In genomic region chr2:238263204-238264071, GRCh38 we compare ENCODE assay signal across 1 cellular context.
TF ChIP-seq lines count a peak whose summit lies in the region.

No MANE protein-coding gene starts in this region.

TF ChIP-seq in HepG2, 621 proteins besides CTCF, POLR2A, EP300 and RAD21 (continues in another document):
- TF ChIP-seq JUN (CRISPR knock-in tag; IDR thresholded peaks at IDR 0.05) = peak; percentile 43; the same call in 1 of the 2 replicates
- TF ChIP-seq HIVEP1 (CRISPR knock-in tag; IDR thresholded peaks at IDR 0.05) = no peak
- peak; percentile 65 for TF ChIP-seq HOXA3 (CRISPR knock-in tag; IDR thresholded peaks at IDR 0.05)
- no peak for TF ChIP-seq FLYWCH1 (CRISPR knock-in tag; IDR thresholded peaks at IDR 0.05)
- 0 out of 2 replicates have a peak, but pooled peaks have one; percentile 21 for TF ChIP-seq CC2D1A (CRISPR knock-in tag; IDR thresholded peaks at IDR 0.05)
- no peak; the same call in 1 of the 2 replicates for TF ChIP-seq POLR2G (IDR thresholded peaks at IDR 0.05; ENCODE audit: low read depth, low read length)
- peak; percentile 73; the same call in 1 of the 2 replicates for TF ChIP-seq ZBTB25 (CRISPR knock-in tag; IDR thresholded peaks at IDR 0.05)
- TF ChIP-seq, protein P1, sequence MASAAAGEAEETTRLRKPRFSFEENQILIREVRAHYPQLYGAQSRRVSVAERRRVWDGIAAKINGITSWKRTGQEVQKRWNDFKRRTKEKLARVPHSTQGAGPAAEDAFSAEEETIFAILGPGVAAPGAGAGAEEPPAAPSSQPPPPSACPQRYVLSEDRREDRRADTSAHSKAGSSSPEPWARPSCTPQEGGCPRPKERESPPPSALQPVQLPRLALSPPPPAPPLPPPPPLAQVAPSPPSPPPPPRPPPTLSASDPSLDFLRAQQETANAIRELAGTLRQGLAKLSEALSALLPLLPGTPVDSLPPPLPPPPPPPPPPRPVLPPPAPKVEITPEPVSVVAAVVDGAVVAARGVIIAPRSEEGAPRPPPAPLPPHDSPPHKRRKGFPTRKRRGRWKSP (CRISPR knock-in tag; IDR thresholded peaks at IDR 0.05) = 0 out of 2 replicates have a peak, but pooled peaks have one; percentile 59
- peak; percentile 92 for TF ChIP-seq ZNF264 (CRISPR knock-in tag; IDR thresholded peaks at IDR 0.05)
- no peak for TF ChIP-seq ZNF552 (CRISPR knock-in tag; IDR thresholded peaks at IDR 0.05; ENCODE audit: borderline replicate concordance)
- TF ChIP-seq, protein P2, sequence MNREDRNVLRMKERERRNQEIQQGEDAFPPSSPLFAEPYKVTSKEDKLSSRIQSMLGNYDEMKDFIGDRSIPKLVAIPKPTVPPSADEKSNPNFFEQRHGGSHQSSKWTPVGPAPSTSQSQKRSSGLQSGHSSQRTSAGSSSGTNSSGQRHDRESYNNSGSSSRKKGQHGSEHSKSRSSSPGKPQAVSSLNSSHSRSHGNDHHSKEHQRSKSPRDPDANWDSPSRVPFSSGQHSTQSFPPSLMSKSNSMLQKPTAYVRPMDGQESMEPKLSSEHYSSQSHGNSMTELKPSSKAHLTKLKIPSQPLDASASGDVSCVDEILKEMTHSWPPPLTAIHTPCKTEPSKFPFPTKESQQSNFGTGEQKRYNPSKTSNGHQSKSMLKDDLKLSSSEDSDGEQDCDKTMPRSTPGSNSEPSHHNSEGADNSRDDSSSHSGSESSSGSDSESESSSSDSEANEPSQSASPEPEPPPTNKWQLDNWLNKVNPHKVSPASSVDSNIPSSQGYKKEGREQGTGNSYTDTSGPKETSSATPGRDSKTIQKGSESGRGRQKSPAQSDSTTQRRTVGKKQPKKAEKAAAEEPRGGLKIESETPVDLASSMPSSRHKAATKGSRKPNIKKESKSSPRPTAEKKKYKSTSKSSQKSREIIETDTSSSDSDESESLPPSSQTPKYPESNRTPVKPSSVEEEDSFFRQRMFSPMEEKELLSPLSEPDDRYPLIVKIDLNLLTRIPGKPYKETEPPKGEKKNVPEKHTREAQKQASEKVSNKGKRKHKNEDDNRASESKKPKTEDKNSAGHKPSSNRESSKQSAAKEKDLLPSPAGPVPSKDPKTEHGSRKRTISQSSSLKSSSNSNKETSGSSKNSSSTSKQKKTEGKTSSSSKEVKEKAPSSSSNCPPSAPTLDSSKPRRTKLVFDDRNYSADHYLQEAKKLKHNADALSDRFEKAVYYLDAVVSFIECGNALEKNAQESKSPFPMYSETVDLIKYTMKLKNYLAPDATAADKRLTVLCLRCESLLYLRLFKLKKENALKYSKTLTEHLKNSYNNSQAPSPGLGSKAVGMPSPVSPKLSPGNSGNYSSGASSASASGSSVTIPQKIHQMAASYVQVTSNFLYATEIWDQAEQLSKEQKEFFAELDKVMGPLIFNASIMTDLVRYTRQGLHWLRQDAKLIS (CRISPR knock-in tag; IDR thresholded peaks at IDR 0.05) = no peak
- TF ChIP-seq ATAD3A (CRISPR knock-in tag; IDR thresholded peaks at IDR 0.05) = no peak
- TF ChIP-seq FOXK2 (IDR thresholded peaks at IDR 0.05) = no peak
- TF ChIP-seq ESRRA (CRISPR knock-in tag; IDR thresholded peaks at IDR 0.05; ENCODE audit: low read depth) = peak; percentile 24; the same call in 1 of the 2 replicates
- no peak for TF ChIP-seq GTF3A (CRISPR knock-in tag; conservative IDR thresholded peaks at IDR 0.05)
- no peak for TF ChIP-seq ZNF225 (CRISPR knock-in tag; IDR thresholded peaks at IDR 0.05)
- TF ChIP-seq ZNF282 (IDR thresholded peaks at IDR 0.05; ENCODE audit: partially characterized antibody) = no peak
- TF ChIP-seq ZNF747 (CRISPR knock-in tag; IDR thresholded peaks at IDR 0.05; ENCODE audit: borderline replicate concordance) = peak; percentile 55; the same call in 1 of the 2 replicates
- no peak for TF ChIP-seq MAFK (conservative IDR thresholded peaks at IDR 0.05 in 1 of 2, IDR thresholded peaks at IDR 0.05 in 1 of 2; ENCODE audit: low read length in 2 of 2)
- no peak for TF ChIP-seq NAIF1 (CRISPR knock-in tag; IDR thresholded peaks at IDR 0.05; ENCODE audit: borderline replicate concordance)
- TF ChIP-seq, protein P3, sequence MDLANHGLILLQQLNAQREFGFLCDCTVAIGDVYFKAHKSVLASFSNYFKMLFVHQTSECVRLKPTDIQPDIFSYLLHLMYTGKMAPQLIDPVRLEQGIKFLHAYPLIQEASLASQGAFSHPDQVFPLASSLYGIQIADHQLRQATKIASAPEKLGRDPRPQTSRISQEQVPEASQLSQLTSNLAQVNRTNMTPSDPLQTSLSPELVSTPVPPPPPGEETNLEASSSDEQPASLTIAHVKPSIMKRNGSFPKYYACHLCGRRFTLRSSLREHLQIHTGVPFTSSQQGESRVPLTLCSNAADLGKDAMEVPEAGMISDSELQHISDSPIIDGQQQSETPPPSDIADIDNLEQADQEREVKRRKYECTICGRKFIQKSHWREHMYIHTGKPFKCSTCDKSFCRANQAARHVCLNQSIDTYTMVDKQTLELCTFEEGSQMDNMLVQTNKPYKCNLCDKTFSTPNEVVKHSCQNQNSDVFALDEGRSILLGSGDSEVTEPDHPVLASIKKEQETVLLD (CRISPR knock-in tag; IDR thresholded peaks at IDR 0.05; ENCODE audit: low read depth) = no peak
- TF ChIP-seq ZNF619 (CRISPR knock-in tag; IDR thresholded peaks at IDR 0.05) = no peak
- TF ChIP-seq SIN3B (IDR thresholded peaks at IDR 0.05; ENCODE audit: low read length) = no peak
- TF ChIP-seq ZNF704 (CRISPR knock-in tag; IDR thresholded peaks at IDR 0.05; ENCODE audit: borderline replicate concordance) = 0 out of 2 replicates have a peak, but pooled peaks have one; percentile 77
- TF ChIP-seq, protein P4, sequence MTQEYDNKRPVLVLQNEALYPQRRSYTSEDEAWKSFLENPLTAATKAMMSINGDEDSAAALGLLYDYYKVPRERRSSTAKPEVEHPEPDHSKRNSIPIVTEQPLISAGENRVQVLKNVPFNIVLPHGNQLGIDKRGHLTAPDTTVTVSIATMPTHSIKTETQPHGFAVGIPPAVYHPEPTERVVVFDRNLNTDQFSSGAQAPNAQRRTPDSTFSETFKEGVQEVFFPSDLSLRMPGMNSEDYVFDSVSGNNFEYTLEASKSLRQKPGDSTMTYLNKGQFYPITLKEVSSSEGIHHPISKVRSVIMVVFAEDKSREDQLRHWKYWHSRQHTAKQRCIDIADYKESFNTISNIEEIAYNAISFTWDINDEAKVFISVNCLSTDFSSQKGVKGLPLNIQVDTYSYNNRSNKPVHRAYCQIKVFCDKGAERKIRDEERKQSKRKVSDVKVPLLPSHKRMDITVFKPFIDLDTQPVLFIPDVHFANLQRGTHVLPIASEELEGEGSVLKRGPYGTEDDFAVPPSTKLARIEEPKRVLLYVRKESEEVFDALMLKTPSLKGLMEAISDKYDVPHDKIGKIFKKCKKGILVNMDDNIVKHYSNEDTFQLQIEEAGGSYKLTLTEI (CRISPR knock-in tag; conservative IDR thresholded peaks at IDR 0.05) = no peak
- no peak for TF ChIP-seq NR1H2 (CRISPR knock-in tag; IDR thresholded peaks at IDR 0.05; ENCODE audit: borderline replicate concordance, low read depth)
- TF ChIP-seq ZFY (CRISPR knock-in tag; IDR thresholded peaks at IDR 0.05) = peak; percentile 88
- TF ChIP-seq MLXIP (CRISPR knock-in tag; IDR thresholded peaks at IDR 0.05; ENCODE audit: borderline replicate concordance) = 0 out of 2 replicates have a peak, but pooled peaks have one; percentile 67
- no peak; the same call in 1 of the 2 replicates for TF ChIP-seq ZNF549 (CRISPR knock-in tag; IDR thresholded peaks at IDR 0.05)
- no peak for TF ChIP-seq GTF2F1 (IDR thresholded peaks at IDR 0.05; ENCODE audit: low read length)
- TF ChIP-seq ZFYVE20 (CRISPR knock-in tag; IDR thresholded peaks at IDR 0.05; ENCODE audit: borderline replicate concordance, low read depth) = no peak
- TF ChIP-seq NFE2 (CRISPR knock-in tag; IDR thresholded peaks at IDR 0.05) = no peak
- TF ChIP-seq ZBTB42 (CRISPR knock-in tag; IDR thresholded peaks at IDR 0.05) = no peak
- TF ChIP-seq, protein P5, sequence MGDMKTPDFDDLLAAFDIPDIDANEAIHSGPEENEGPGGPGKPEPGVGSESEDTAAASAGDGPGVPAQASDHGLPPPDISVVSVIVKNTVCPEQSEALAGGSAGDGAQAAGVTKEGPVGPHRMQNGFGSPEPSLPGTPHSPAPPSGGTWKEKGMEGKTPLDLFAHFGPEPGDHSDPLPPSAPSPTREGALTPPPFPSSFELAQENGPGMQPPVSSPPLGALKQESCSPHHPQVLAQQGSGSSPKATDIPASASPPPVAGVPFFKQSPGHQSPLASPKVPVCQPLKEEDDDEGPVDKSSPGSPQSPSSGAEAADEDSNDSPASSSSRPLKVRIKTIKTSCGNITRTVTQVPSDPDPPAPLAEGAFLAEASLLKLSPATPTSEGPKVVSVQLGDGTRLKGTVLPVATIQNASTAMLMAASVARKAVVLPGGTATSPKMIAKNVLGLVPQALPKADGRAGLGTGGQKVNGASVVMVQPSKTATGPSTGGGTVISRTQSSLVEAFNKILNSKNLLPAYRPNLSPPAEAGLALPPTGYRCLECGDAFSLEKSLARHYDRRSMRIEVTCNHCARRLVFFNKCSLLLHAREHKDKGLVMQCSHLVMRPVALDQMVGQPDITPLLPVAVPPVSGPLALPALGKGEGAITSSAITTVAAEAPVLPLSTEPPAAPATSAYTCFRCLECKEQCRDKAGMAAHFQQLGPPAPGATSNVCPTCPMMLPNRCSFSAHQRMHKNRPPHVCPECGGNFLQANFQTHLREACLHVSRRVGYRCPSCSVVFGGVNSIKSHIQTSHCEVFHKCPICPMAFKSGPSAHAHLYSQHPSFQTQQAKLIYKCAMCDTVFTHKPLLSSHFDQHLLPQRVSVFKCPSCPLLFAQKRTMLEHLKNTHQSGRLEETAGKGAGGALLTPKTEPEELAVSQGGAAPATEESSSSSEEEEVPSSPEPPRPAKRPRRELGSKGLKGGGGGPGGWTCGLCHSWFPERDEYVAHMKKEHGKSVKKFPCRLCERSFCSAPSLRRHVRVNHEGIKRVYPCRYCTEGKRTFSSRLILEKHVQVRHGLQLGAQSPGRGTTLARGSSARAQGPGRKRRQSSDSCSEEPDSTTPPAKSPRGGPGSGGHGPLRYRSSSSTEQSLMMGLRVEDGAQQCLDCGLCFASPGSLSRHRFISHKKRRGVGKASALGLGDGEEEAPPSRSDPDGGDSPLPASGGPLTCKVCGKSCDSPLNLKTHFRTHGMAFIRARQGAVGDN (CRISPR knock-in tag; IDR thresholded peaks at IDR 0.05) = peak; percentile 89
- TF ChIP-seq SMYD3 (CRISPR knock-in tag; IDR thresholded peaks at IDR 0.05) = no peak
- TF ChIP-seq CEBPB (IDR thresholded peaks at IDR 0.05; ENCODE audit: borderline replicate concordance, low read depth, low read length) = no peak
- TF ChIP-seq RAD51 (IDR thresholded peaks at IDR 0.05; ENCODE audit: borderline replicate concordance) = no peak
- TF ChIP-seq RBM39 (IDR thresholded peaks at IDR 0.05; ENCODE audit: low read depth, low read length, poor library complexity, severe bottlenecking) = no peak
- TF ChIP-seq, protein P6, sequence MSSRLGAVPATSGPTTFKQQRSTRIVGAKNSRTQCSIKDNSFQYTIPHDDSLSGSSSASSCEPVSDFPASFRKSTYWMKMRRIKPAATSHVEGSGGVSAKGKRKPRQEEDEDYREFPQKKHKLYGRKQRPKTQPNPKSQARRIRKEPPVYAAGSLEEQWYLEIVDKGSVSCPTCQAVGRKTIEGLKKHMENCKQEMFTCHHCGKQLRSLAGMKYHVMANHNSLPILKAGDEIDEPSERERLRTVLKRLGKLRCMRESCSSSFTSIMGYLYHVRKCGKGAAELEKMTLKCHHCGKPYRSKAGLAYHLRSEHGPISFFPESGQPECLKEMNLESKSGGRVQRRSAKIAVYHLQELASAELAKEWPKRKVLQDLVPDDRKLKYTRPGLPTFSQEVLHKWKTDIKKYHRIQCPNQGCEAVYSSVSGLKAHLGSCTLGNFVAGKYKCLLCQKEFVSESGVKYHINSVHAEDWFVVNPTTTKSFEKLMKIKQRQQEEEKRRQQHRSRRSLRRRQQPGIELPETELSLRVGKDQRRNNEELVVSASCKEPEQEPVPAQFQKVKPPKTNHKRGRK (CRISPR knock-in tag; IDR thresholded peaks at IDR 0.05) = no peak
- TF ChIP-seq TBX3 (IDR thresholded peaks at IDR 0.05; ENCODE audit: borderline replicate concordance) = peak; percentile 29; the same call in 1 of the 2 replicates
- no peak for TF ChIP-seq HMG20B (CRISPR knock-in tag; conservative IDR thresholded peaks at IDR 0.05)
- TF ChIP-seq, protein P7, sequence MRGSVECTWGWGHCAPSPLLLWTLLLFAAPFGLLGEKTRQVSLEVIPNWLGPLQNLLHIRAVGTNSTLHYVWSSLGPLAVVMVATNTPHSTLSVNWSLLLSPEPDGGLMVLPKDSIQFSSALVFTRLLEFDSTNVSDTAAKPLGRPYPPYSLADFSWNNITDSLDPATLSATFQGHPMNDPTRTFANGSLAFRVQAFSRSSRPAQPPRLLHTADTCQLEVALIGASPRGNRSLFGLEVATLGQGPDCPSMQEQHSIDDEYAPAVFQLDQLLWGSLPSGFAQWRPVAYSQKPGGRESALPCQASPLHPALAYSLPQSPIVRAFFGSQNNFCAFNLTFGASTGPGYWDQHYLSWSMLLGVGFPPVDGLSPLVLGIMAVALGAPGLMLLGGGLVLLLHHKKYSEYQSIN (CRISPR knock-in tag; IDR thresholded peaks at IDR 0.05; ENCODE audit: borderline replicate concordance) = no peak
